In genomic region chr4:74543983-74544382, GRCh38 we compare ENCODE assay signal across 15 cellular contexts.
DNase-seq lines count a peak whose midpoint lies in the region; ATAC-seq, FAIRE-seq and TF ChIP-seq lines count a peak whose summit lies in the region.
"Had no signal": no experiment of that assay in that cellular context is flagged by ENCODE, and none has a peak within 500 bp of the region (broad histone marks: within the 10 kb centered on the region; RNA-seq: fewer than 3 reads in every experiment).

No MANE protein-coding gene starts in this region.

- peaks cover 9% of the 10 kb centered on the region for H3K4me1 Mint-ChIP-seq in activated CD4-positive, alpha-beta memory T cell treated with anti-CD3 and anti-CD28 coated beads for 36 hours (ENCODE audit: low read depth)

- intact Hi-C loops in activated CD4-positive, alpha-beta memory T cell treated with anti-CD3 and anti-CD28 coated beads for 36 hours (cut with micrococcal nuclease), result no loop called here

- DNase-seq in HCEC 1CT, result peak; percentile 32
- DNase-seq in astrocyte of the spinal cord (ENCODE audit: low read depth, low spot score), result peak; percentile 64
- peak; percentile 56 to 91 for DNase-seq in foreskin fibroblast
- DNase-seq in frontal cortex (ENCODE audit: low spot score in 2 of 2), result no peak
- no peak for DNase-seq in NCI-H1105 treated with DMSO at 0.1 percent for 48 hours (lab: John Stamatoyannopoulos, UW)
- DNase-seq in activated CD4-positive, alpha-beta memory T cell treated with anti-CD3 and anti-CD28 coated beads for 36 hours, result no peak
- DNase-seq: activated CD4-positive, alpha-beta T cell treated with anti-CD3 and anti-CD28 coated beads for 48 hours; DMS79; midbrain had no signal

- H3K27ac Mint-ChIP-seq in activated CD4-positive, alpha-beta memory T cell treated with anti-CD3 and anti-CD28 coated beads for 36 hours, result no peak overlapping the region

- in situ Hi-C loops in astrocyte of the spinal cord (cut with HindIII; ENCODE audit: low sequenced_read_pairs), result no loop called here

- no peaks in the 10 kb centered on the region for H3K9me3 Mint-ChIP-seq in activated CD4-positive, alpha-beta memory T cell treated with anti-CD3 and anti-CD28 coated beads for 36 hours

- no peak for FAIRE-seq in frontal cortex (lab: Jason Lieb, UNC)
- FAIRE-seq: A204.1, GM12892 had no signal

- no peak for ATAC-seq in HG03139 (IDR thresholded peaks at IDR 0.05; ENCODE audit: unreplicated experiment)

- CTCF ChIA-PET in activated CD4-positive, alpha-beta memory T cell treated with anti-CD3 and anti-CD28 coated beads for 36 hours (lab: Charles Lee), result interaction anchor here (2.2 kb wide), 1 partner anchor 12 kb away, joined by 12 read pairs; no protein-coding TSS in a partner anchor

- no peak overlapping the region for H3K4me3 Mint-ChIP-seq in activated CD4-positive, alpha-beta memory T cell treated with anti-CD3 and anti-CD28 coated beads for 36 hours

- peak overlapping the region; percentile 2; the same call in 1 of the 2 replicates for H3K27ac ChIP-seq in 22Rv1
- H3K27ac ChIP-seq: HL-60, parathyroid adenoma had no signal

- TF ChIP-seq CTCF in 22Rv1 (IDR thresholded peaks at IDR 0.05) (no peak), astrocyte of the spinal cord (IDR thresholded peaks at IDR 0.05; ENCODE audit: low read depth, low read length) (no peak), foreskin fibroblast (IDR thresholded peaks at IDR 0.05; ENCODE audit: low read depth, low read length) (no peak)

- POLR2A ChIA-PET in activated CD4-positive, alpha-beta memory T cell treated with anti-CD3 and anti-CD28 coated beads for 36 hours (lab: Charles Lee), result no interaction called here

- no peak overlapping the region for H3K4me3 ChIP-seq in astrocyte of the spinal cord (ENCODE audit: low read depth, low read length)
- no peak overlapping the region for H3K4me3 ChIP-seq in foreskin fibroblast (ENCODE audit: low read depth in 1 of 2, low read length in 2 of 2)

- H3K36me3 Mint-ChIP-seq in activated CD4-positive, alpha-beta memory T cell treated with anti-CD3 and anti-CD28 coated beads for 36 hours, result no peaks in the 10 kb centered on the region

- peaks cover 1% of the 10 kb centered on the region for H3K27me3 Mint-ChIP-seq in activated CD4-positive, alpha-beta memory T cell treated with anti-CD3 and anti-CD28 coated beads for 36 hours

Comparison
In these comparisons a context has a peak if more than half of its experiments do, and no peak if none do; other contexts are left out.
1. DNase-seq: peak in HCEC 1CT (single experiment), astrocyte of the spinal cord (single experiment) and foreskin fibroblast (2 of 2); none in frontal cortex (0 of 2), NCI-H1105 treated with DMSO at 0.1 percent for 48 hours (single experiment) and activated CD4-positive, alpha-beta memory T cell treated with anti-CD3 and anti-CD28 coated beads for 36 hours (single experiment).